ENCODE assay signal across 8 cellular contexts in genomic region chr1:201703646-201704438, GRCh38.
A peak's percentile ranks its signal among the peaks of the same experiment; 100 is the strongest.
DNase-seq lines count a peak whose midpoint lies in the region; ATAC-seq lines count a peak whose summit lies in the region.

No MANE protein-coding gene starts in this region.

- no peak overlapping the region for H2BK120ac ChIP-seq in mesenchymal stem cell (ENCODE audit: low read depth, low read length)

- H3K18ac ChIP-seq in mesenchymal stem cell (ENCODE audit: low read depth in 1 of 2, low read length in 2 of 2), result peak overlapping the region; percentile 72 to 95

- no peaks in the 10 kb centered on the region for H3K4me1 Mint-ChIP-seq in effector memory CD8-positive, alpha-beta T cell (ENCODE audit: low read depth in 2 of 2)

- H2AFZ ChIP-seq in mesenchymal stem cell (ENCODE audit: low read depth, low read length), result no peak overlapping the region

- 18% methylated on average over 23 of the region's 23 CpGs for whole genome bisulfite sequencing in mesenchymal stem cell

- peak overlapping the region; percentile 74 for H4K8ac ChIP-seq in mesenchymal stem cell (ENCODE audit: low read length)

- H3K4me1 ChIP-seq in mesenchymal stem cell (ENCODE audit: control insufficient read depth, insufficient read depth, low read depth, low read length), result peaks cover 24% of the 10 kb centered on the region

- H2BK12ac ChIP-seq in mesenchymal stem cell (ENCODE audit: low read length in 2 of 2), result peak overlapping the region in 1 of 2 experiments; percentile 96

- H3K27ac Mint-ChIP-seq in effector memory CD8-positive, alpha-beta T cell, result no peak overlapping the region

- DNase-seq in DMS53 treated with DMSO at 0.1 percent for 48 hours (lab: John Stamatoyannopoulos, UW; ENCODE audit: unreplicated experiment), result peak; percentile 86
- peak; percentile 94 for DNase-seq in NCI-H82 (lab: John Stamatoyannopoulos, UW)
- DNase-seq in activated CD8-positive, alpha-beta memory T cell treated with anti-CD3 and anti-CD28 coated beads for 24 hours, result peak; percentile 85
- peak; percentile 35 to 42 (median 39) for DNase-seq in effector memory CD8-positive, alpha-beta T cell
- peak; percentile 84 for DNase-seq in mesenchymal stem cell
- peak; percentile 34 for DNase-seq in stimulated activated CD8-positive, alpha-beta memory T cell treated with anti-CD3 and anti-CD28 coated beads, Interleukin-12 subunit alpha, Interleukin-12 subunit beta, amount 100 ng/mL, for 24 hours (ENCODE audit: extremely low read depth)

- peaks cover 26% of the 10 kb centered on the region for H3K79me1 ChIP-seq in mesenchymal stem cell (replicated peaks; ENCODE audit: low read length, poor library complexity, severe bottlenecking)

- no peak overlapping the region for H3K23ac ChIP-seq in mesenchymal stem cell (ENCODE audit: low read length in 2 of 2)

- H3K4ac ChIP-seq in mesenchymal stem cell (ENCODE audit: low read depth in 1 of 2, low read length in 2 of 2), result peak overlapping the region; percentile 76 to 97

- peaks cover 3% of the 10 kb centered on the region for H3K36me3 Mint-ChIP-seq in effector memory CD8-positive, alpha-beta T cell (ENCODE audit: insufficient read depth)

- peak; percentile 60 for ATAC-seq in HG03432 (IDR thresholded peaks at IDR 0.05; ENCODE audit: unreplicated experiment)
- ATAC-seq in effector memory CD8-positive, alpha-beta T cell (replicated peaks), result peak; percentile 61
- no peak for ATAC-seq in GM21717 (IDR thresholded peaks at IDR 0.05; ENCODE audit: unreplicated experiment)

- H3K4me2 ChIP-seq in mesenchymal stem cell (ENCODE audit: low read length, poor library complexity, severe bottlenecking), result peak overlapping the region; percentile 8

- H4K91ac ChIP-seq in mesenchymal stem cell (ENCODE audit: low read length), result peak overlapping the region; percentile 30

- H2BK15ac ChIP-seq in mesenchymal stem cell (ENCODE audit: low read depth, poor library complexity, severe bottlenecking), result no peak overlapping the region

- H3K9ac ChIP-seq in mesenchymal stem cell (ENCODE audit: low read length), result peak overlapping the region; percentile 75

- H3K9me3 Mint-ChIP-seq in effector memory CD8-positive, alpha-beta T cell, result no peaks in the 10 kb centered on the region

- H3K27me3 Mint-ChIP-seq in effector memory CD8-positive, alpha-beta T cell, result peaks cover 22 to 40% of the 10 kb centered on the region in 2 donors

- no peak overlapping the region for H3K4me3 Mint-ChIP-seq in effector memory CD8-positive, alpha-beta T cell

- H3K36me3 ChIP-seq in mesenchymal stem cell (ENCODE audit: control insufficient read depth in 1 of 2, insufficient read depth in 2 of 2, low read depth in 1 of 2, low read length in 2 of 2), result peaks cover 6 to 10% of the 10 kb centered on the region in 2 experiments

- H3K4me3 ChIP-seq in mesenchymal stem cell (ENCODE audit: insufficient read depth in 1 of 2, low read depth in 1 of 2, low read length in 2 of 2), result peak overlapping the region in 1 of 2 experiments; percentile 14

- H3K27ac ChIP-seq in mesenchymal stem cell (ENCODE audit: low read length, poor library complexity, severe bottlenecking), result peak overlapping the region; percentile 49

- H3K14ac ChIP-seq in mesenchymal stem cell (ENCODE audit: low read length in 2 of 2), result peak overlapping the region in 1 of 2 experiments; percentile 96

- no peaks in the 10 kb centered on the region for H3K9me3 ChIP-seq in mesenchymal stem cell (ENCODE audit: control insufficient read depth, low read length)

- H2AK5ac ChIP-seq in mesenchymal stem cell (ENCODE audit: low read length, severe bottlenecking), result no peak overlapping the region

- no peak overlapping the region for H2BK5ac ChIP-seq in mesenchymal stem cell (ENCODE audit: low read depth, low read length, poor library complexity, severe bottlenecking)

- no peaks in the 10 kb centered on the region for H3K27me3 ChIP-seq in mesenchymal stem cell (ENCODE audit: control insufficient read depth in 1 of 2, insufficient read depth in 1 of 2, low read length in 2 of 2)

Comparison
In these comparisons a context has a peak if more than half of its experiments do, and no peak if none do; other contexts are left out.
1. DNase-seq: peak in every context shown above with its lines; median percentile 94 in NCI-H82; 86 in DMS53 treated with DMSO at 0.1 percent for 48 hours; 85 in activated CD8-positive, alpha-beta memory T cell treated with anti-CD3 and anti-CD28 coated beads for 24 hours; 84 in mesenchymal stem cell; 39 in effector memory CD8-positive, alpha-beta T cell; 34 in stimulated activated CD8-positive, alpha-beta memory T cell treated with anti-CD3 and anti-CD28 coated beads, Interleukin-12 subunit alpha, Interleukin-12 subunit beta, amount 100 ng/mL, for 24 hours.